Comparison of ENCODE assay signal across 8 cellular contexts in the genomic region with DNA sequence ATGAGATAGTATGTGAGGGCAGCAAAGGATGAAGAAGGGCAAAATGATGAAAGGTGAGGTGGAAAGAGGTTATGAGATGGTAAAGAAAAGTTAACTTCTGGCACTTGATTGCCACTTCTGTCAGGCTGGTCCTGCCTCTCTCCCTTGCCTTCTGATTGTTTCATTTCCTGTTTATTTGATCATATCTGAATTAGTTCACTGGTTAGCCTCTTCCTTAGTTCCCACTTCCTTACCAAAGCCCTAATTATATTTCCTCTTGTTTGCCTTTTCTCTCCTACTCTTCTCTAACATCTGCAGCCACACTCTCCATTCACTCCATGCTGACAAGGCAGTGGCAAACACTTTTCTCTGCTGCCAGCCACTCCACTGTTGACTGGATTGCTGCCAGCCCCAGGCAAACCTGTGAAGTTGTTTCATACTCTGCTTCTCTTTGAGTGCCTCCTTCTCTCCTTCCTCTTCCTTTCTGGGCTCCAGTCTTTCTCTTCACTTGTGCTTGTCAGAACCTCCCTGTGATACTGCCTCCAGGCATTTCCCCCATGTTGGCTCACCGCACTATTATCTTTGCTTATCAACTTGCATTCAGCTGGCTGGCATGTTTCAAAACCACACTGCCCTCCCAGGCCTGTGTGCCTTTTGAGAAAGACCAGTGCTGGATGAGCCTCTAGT. TPM values are rescaled to one million over a fixed set of nuclear protein-coding genes. Genes with fewer than 3 reads are reported as not detected.
A peak's percentile ranks its signal among the peaks of the same experiment; 100 is the strongest.
DNase-seq lines count a peak whose midpoint lies in the region; TF ChIP-seq lines count a peak whose summit lies in the region.

No MANE protein-coding gene starts in this region.

- H3F3A ChIP-seq in OCI-LY1 (ENCODE audit: insufficient read depth, low read length) = no peaks in the 10 kb centered on the region

- H4K20me1 ChIP-seq in OCI-LY1 (ENCODE audit: insufficient read depth, low read length) = no peaks in the 10 kb centered on the region

- H3K79me2 ChIP-seq in OCI-LY1 (ENCODE audit: insufficient read depth, low read length) = no peaks in the 10 kb centered on the region

- intact Hi-C loops in Caco-2 (cut with micrococcal nuclease; ENCODE audit: unreplicated experiment) = no loop called here

- H3K9me3 Mint-ChIP-seq in Caco-2 (ENCODE audit: unreplicated experiment) = no peaks in the 10 kb centered on the region

- POLR2A ChIA-PET in Caco-2 (lab: Charles Lee) = interaction anchor here (1.1 kb wide), 1 partner anchor 8 kb away, joined by 3 read pairs; no protein-coding TSS in a partner anchor

- no TSS peak for BruUV-seq in Caco-2 (replicated peaks; lab: Mats Ljungman, UMichigan)

- no peaks in the 10 kb centered on the region for H3K4me1 ChIP-seq in OCI-LY1 (ENCODE audit: insufficient read depth, low read length, severe bottlenecking)
- peaks cover 0 to 4% of the 10 kb centered on the region in 2 donors for H3K4me1 ChIP-seq in mucosa of rectum (ENCODE audit: control insufficient read depth in 2 of 2, insufficient read depth in 2 of 2, low read length in 2 of 2)
- no peaks in the 10 kb centered on the region; the same call in 1 of the 2 replicates for H3K4me1 ChIP-seq in Caco-2

- TF ChIP-seq CTCF in OCI-LY1 (IDR thresholded peaks at IDR 0.05; ENCODE audit: low read length) (no peak), cardiac fibroblast (IDR thresholded peaks at IDR 0.05; ENCODE audit: low read depth, low read length) (no peak), Caco-2 (IDR thresholded peaks at IDR 0.05; ENCODE audit: insufficient read depth in 1 of 2, low read depth in 1 of 2, low read length in 1 of 2, severe bottlenecking in 1 of 2, unreplicated experiment in 1 of 2) (no peak)

- H3K4me3 ChIP-seq in OCI-LY1 (ENCODE audit: low read depth, low read length, poor library complexity, severe bottlenecking) (no peak overlapping the region), cardiac fibroblast (replicated peaks in 1 of 2; ENCODE audit: low read depth in 2 of 2, low read length in 2 of 2) (no peak overlapping the region), mucosa of rectum (ENCODE audit: low read length in 2 of 2) (no peak overlapping the region), Caco-2 (ENCODE audit: low read depth, low read length) (no peak overlapping the region)

- DNase-seq in EH (ENCODE audit: low read depth) (peak; percentile 73), cardiac fibroblast (ENCODE audit: low read depth in 2 of 2) (peak; percentile 51 to 89), Caco-2 (no peak), occipital lobe (lab: John Stamatoyannopoulos, UW) (no peak), NCI-H2171 treated with DMSO at 0.1 percent for 48 hours (lab: John Stamatoyannopoulos, UW) (no peak)
- no peak for DNase-seq in stimulated activated CD4-positive, alpha-beta T cell treated with anti-CD3 and anti-CD28 coated beads, Interleukin-4, amount 100 ng/mL, for 24 hours

- H2AFZ ChIP-seq in OCI-LY1 (ENCODE audit: low read length) = no peak overlapping the region

- H3K36me3 Mint-ChIP-seq in Caco-2 (ENCODE audit: insufficient read depth, unreplicated experiment) = peaks cover 58% of the 10 kb centered on the region

- H3K4me2 ChIP-seq in OCI-LY1 (ENCODE audit: low read length) = no peak overlapping the region

- H3K27ac ChIP-seq in OCI-LY1 (ENCODE audit: low read depth, low read length, poor library complexity, severe bottlenecking) (peak overlapping the region; percentile 22), mucosa of rectum (ENCODE audit: low read depth in 2 of 2, low read length in 2 of 2) (peak overlapping the region; percentile 22 to 59)

- no peak overlapping the region for H3K27ac Mint-ChIP-seq in Caco-2 (ENCODE audit: unreplicated experiment)

- H3K4me3 Mint-ChIP-seq in Caco-2 (ENCODE audit: unreplicated experiment) = no peak overlapping the region

- no peaks in the 10 kb centered on the region for H3K27me3 Mint-ChIP-seq in Caco-2 (ENCODE audit: insufficient read depth, unreplicated experiment)

- CTCF ChIA-PET in Caco-2 (lab: Charles Lee) = no interaction called here

- peaks cover 14% of the 10 kb centered on the region for H3K4me1 Mint-ChIP-seq in Caco-2 (ENCODE audit: low read depth, unreplicated experiment)

- H3K36me3 ChIP-seq in OCI-LY1 (ENCODE audit: insufficient read depth, low read length) (peaks cover 70% of the 10 kb centered on the region), mucosa of rectum (ENCODE audit: control insufficient read depth in 2 of 2, insufficient read depth in 2 of 2, low read length in 2 of 2) (peaks cover 48 to 56% of the 10 kb centered on the region in 2 donors), Caco-2 (ENCODE audit: control insufficient read depth, insufficient read depth, low read length) (no peaks in the 10 kb centered on the region; the same call in 1 of the 2 replicates)

- H3K27me3 ChIP-seq in OCI-LY1 (ENCODE audit: insufficient read depth, low read length) (no peaks in the 10 kb centered on the region), mucosa of rectum (ENCODE audit: control insufficient read depth in 2 of 2, insufficient read depth in 2 of 2, low read length in 2 of 2) (no peaks in the 10 kb centered on the region), Caco-2 (replicated peaks; ENCODE audit: control insufficient read depth, insufficient read depth, low read length) (no peaks in the 10 kb centered on the region)

- H3K9ac ChIP-seq in OCI-LY1 (ENCODE audit: low read length) (no peak overlapping the region), mucosa of rectum (ENCODE audit: low read depth in 1 of 2, low read length in 2 of 2) (no peak overlapping the region)

- H3K9me2 ChIP-seq in OCI-LY1 (ENCODE audit: low read depth, low read length) = no peaks in the 10 kb centered on the region

- H3K9me3 ChIP-seq in OCI-LY1 (ENCODE audit: low read length) = no peaks in the 10 kb centered on the region
- no peaks in the 10 kb centered on the region for H3K9me3 ChIP-seq in mucosa of rectum (ENCODE audit: control insufficient read depth in 2 of 2, low read length in 2 of 2)
- no peaks in the 10 kb centered on the region for H3K9me3 ChIP-seq in Caco-2

RNA-seq across cellular contexts. Expression of gene PNP, which starts 8.1 kb away (rescaled TPM):
- total RNA-seq in Caco-2 (2022) (59.1 and 67.2 TPM in 2 replicates), occipital lobe (3.1 TPM)

RNA-seq across cellular contexts. Expression of gene PIP4P1, which starts 16.1 kb away (rescaled TPM):
- total RNA-seq in Caco-2 (2022) (39.6 and 46.2 TPM in 2 replicates), occipital lobe (26.0 TPM)

RNA-seq across cellular contexts. Expression of gene APEX1, which starts 22.3 kb away (rescaled TPM):
- 176 and 185 TPM in 2 replicates for total RNA-seq in Caco-2 (2022)
- 56.9 TPM for total RNA-seq in occipital lobe

RNA-seq across cellular contexts. Expression of gene OSGEP, which starts 22.7 kb away (rescaled TPM):
- total RNA-seq in Caco-2 (2022) = 63.1 and 64.3 TPM in 2 replicates
- total RNA-seq in occipital lobe = 36.8 TPM

RNA-seq across cellular contexts. Expression of gene RNASE10, which starts 28.0 kb away (rescaled TPM):
- total RNA-seq in Caco-2 (2022) (0.28 TPM in 1 of 2 replicates, not detected in the other), occipital lobe (not detected)

Comparison
In these comparisons a context has a peak if more than half of its experiments do, and no peak if none do; other contexts are left out.
1. DNase-seq: peak in EH (single experiment) and cardiac fibroblast (2 of 2); none in Caco-2 (0 of 2), occipital lobe (single experiment), stimulated activated CD4-positive, alpha-beta T cell treated with anti-CD3 and anti-CD28 coated beads, Interleukin-4, amount 100 ng/mL, for 24 hours (single experiment) and NCI-H2171 treated with DMSO at 0.1 percent for 48 hours (single experiment).
2. RNA of gene PNP, which starts 8.1 kb away (total RNA-seq): 59.1 to 67.2 TPM in Caco-2; 3.1 TPM in occipital lobe (single experiment); every median in the first group is over 10 times any median in the second.